ENCODE assay signal across 12 cellular contexts in genomic region chr12:121807656-121808347, GRCh38. TPM values are rescaled to one million over a fixed set of nuclear protein-coding genes. Genes with fewer than 3 reads are reported as not detected.
DNase-seq lines count a peak whose midpoint lies in the region; ATAC-seq and TF ChIP-seq lines count a peak whose summit lies in the region.
"Had no signal": no experiment of that assay in that cellular context is flagged by ENCODE, and none has a peak within 500 bp of the region (broad histone marks: within the 10 kb centered on the region; RNA-seq: fewer than 3 reads in every experiment).

No MANE protein-coding gene starts in this region.

- intact Hi-C loops in stomach (cut with DNase I; ENCODE audit: low total_unique reads), result no loop called here
- intact Hi-C loops in activated T-helper 2 cell treated with anti-CD3 and anti-CD28 coated beads, Interferon-gamma antibody, Interleukin-2, Interleukin-4, amounts not matched to agents 10 μg/mL and 5 μg/mL and 100 μg/mL, durations not matched to agents 14 hours and 24 hours and 36 hours (cut with micrococcal nuclease), result loop anchor here (10.0 kb wide), 2 partner anchors 343 to 697 kb away; partner anchors contain the start of gene ZCCHC8

- 0 out of 2 replicates have a peak overlapping the region, but pooled peaks have one; percentile 98 for H3K4me2 ChIP-seq in GM23338

- H3K4me3 Mint-ChIP-seq in GM23338 (peak overlapping the region; percentile 89; the same call in 2 of the 3 replicates), nephron (peak overlapping the region; percentile 30 to 98 (median 98))
- H3K4me3 Mint-ChIP-seq in activated T-helper 17 cell treated with anti-CD3 and anti-CD28 coated beads, Interleukin-2, amount 50 U/mL, for 72 hours, result peak overlapping the region; percentile 89
- H3K4me3 Mint-ChIP-seq in activated T-helper 2 cell treated with anti-CD3 and anti-CD28 coated beads, Interferon-gamma antibody, Interleukin-2, Interleukin-4, amounts not matched to agents 10 μg/mL and 5 μg/mL and 100 μg/mL, durations not matched to agents 14 hours and 24 hours and 36 hours (ENCODE audit: low read depth), result no peak overlapping the region

- H3K36me3 Mint-ChIP-seq in GM23338 (ENCODE audit: low read depth) (peaks cover 42% of the 10 kb centered on the region), nephron (ENCODE audit: low read depth) (peaks cover 22% of the 10 kb centered on the region)
- H3K36me3 Mint-ChIP-seq in activated T-helper 17 cell treated with anti-CD3 and anti-CD28 coated beads, Interleukin-2, amount 50 U/mL, for 72 hours (ENCODE audit: low read depth), result peaks cover 70% of the 10 kb centered on the region
- H3K36me3 Mint-ChIP-seq in activated T-helper 2 cell treated with anti-CD3 and anti-CD28 coated beads, Interferon-gamma antibody, Interleukin-2, Interleukin-4, amounts not matched to agents 10 μg/mL and 5 μg/mL and 100 μg/mL, durations not matched to agents 14 hours and 24 hours and 36 hours (ENCODE audit: low read depth), result peaks cover 55% of the 10 kb centered on the region

- H3K9me3 ChIP-seq in stomach, result no peaks in the 10 kb centered on the region

- peak overlapping the region; percentile 100 for H3K27ac ChIP-seq in 22Rv1
- no peak overlapping the region for H3K27ac ChIP-seq in GM23338 (ENCODE audit: low read depth)
- peak overlapping the region in 1 of 5 donors; percentile 2 for H3K27ac ChIP-seq in stomach

- H3K4me3 ChIP-seq in GM23338, result 0 out of 2 replicates have a peak overlapping the region, but pooled peaks have one; percentile 86
- no peak overlapping the region for H3K4me3 ChIP-seq in stomach

- no peaks in the 10 kb centered on the region for H3K9me2 ChIP-seq in GM23338 (ENCODE audit: insufficient read depth)

- H3K27me3 ChIP-seq in GM23338 (ENCODE audit: insufficient read depth), result no peaks in the 10 kb centered on the region
- H3K27me3 ChIP-seq in stomach, result no peaks in the 10 kb centered on the region

- no peak overlapping the region for H2AFZ ChIP-seq in GM23338

- peaks cover 58% of the 10 kb centered on the region for H3K79me2 ChIP-seq in GM23338 (replicated peaks; ENCODE audit: insufficient read depth)

- ATAC-seq in GM23338 (no peak), GM21447 (IDR thresholded peaks at IDR 0.05; ENCODE audit: unreplicated experiment) (no peak), HG03135 (IDR thresholded peaks at IDR 0.05; ENCODE audit: unreplicated experiment) (no peak)
- ATAC-seq in activated T-helper 17 cell treated with anti-CD3 and anti-CD28 coated beads, Interleukin-2, amount 50 U/mL, for 72 hours (replicated peaks), result no peak

- peaks cover 24% of the 10 kb centered on the region for H3K27me3 Mint-ChIP-seq in GM23338 (ENCODE audit: insufficient read depth, low read depth, poor library complexity)
- no peaks in the 10 kb centered on the region for H3K27me3 Mint-ChIP-seq in activated T-helper 17 cell treated with anti-CD3 and anti-CD28 coated beads, Interleukin-2, amount 50 U/mL, for 72 hours
- H3K27me3 Mint-ChIP-seq in nephron (ENCODE audit: low read depth), result no peaks in the 10 kb centered on the region
- H3K27me3 Mint-ChIP-seq in activated T-helper 2 cell treated with anti-CD3 and anti-CD28 coated beads, Interferon-gamma antibody, Interleukin-2, Interleukin-4, amounts not matched to agents 10 μg/mL and 5 μg/mL and 100 μg/mL, durations not matched to agents 14 hours and 24 hours and 36 hours (ENCODE audit: low read depth), result no peaks in the 10 kb centered on the region

- TF ChIP-seq EP300 in stomach (IDR thresholded peaks at IDR 0.05), result no peak

- no peaks in the 10 kb centered on the region for H3K36me3 ChIP-seq in GM23338 (ENCODE audit: insufficient read depth)
- peaks cover 32 to 42% (median 36%) of the 10 kb centered on the region in 4 donors for H3K36me3 ChIP-seq in stomach

- DNase-seq in GM23338 (ENCODE audit: low spot score), result no peak
- DNase-seq in stomach, result no peak
- no peak for DNase-seq in activated T-helper 2 cell treated with anti-CD3 and anti-CD28 coated beads, Interferon-gamma antibody, Interleukin-2, Interleukin-4, amounts not matched to agents 10 μg/mL and 5 μg/mL and 100 μg/mL, durations not matched to agents 14 hours and 24 hours and 36 hours (ENCODE audit: low spot score)
- DNase-seq: activated CD4-positive, CD25-positive, alpha-beta regulatory T cell treated with anti-CD3 and anti-CD28 coated beads, Interleukin-2, amount 50 U/mL, for 72 hours; activated effector memory CD4-positive, alpha-beta T cell treated with anti-CD3 and anti-CD28 coated beads, Interleukin-2, amount 50 U/mL, for 16 hours; hypothalamus; nucleus accumbens had no signal

- H3K9me3 Mint-ChIP-seq in GM23338 (no peaks in the 10 kb centered on the region; the same call in 2 of the 3 replicates), nephron (no peaks in the 10 kb centered on the region)
- H3K9me3 Mint-ChIP-seq in activated T-helper 17 cell treated with anti-CD3 and anti-CD28 coated beads, Interleukin-2, amount 50 U/mL, for 72 hours, result no peaks in the 10 kb centered on the region
- no peaks in the 10 kb centered on the region for H3K9me3 Mint-ChIP-seq in activated T-helper 2 cell treated with anti-CD3 and anti-CD28 coated beads, Interferon-gamma antibody, Interleukin-2, Interleukin-4, amounts not matched to agents 10 μg/mL and 5 μg/mL and 100 μg/mL, durations not matched to agents 14 hours and 24 hours and 36 hours

- 76 to 79% (median 76%) methylated on average over 14 of the region's 14 CpGs for WGBS in stomach, 5 donors

- H3K27ac Mint-ChIP-seq in GM23338 (no peak overlapping the region), nephron (no peak overlapping the region)
- H3K27ac Mint-ChIP-seq in activated T-helper 17 cell treated with anti-CD3 and anti-CD28 coated beads, Interleukin-2, amount 50 U/mL, for 72 hours, result no peak overlapping the region
- no peak overlapping the region for H3K27ac Mint-ChIP-seq in activated T-helper 2 cell treated with anti-CD3 and anti-CD28 coated beads, Interferon-gamma antibody, Interleukin-2, Interleukin-4, amounts not matched to agents 10 μg/mL and 5 μg/mL and 100 μg/mL, durations not matched to agents 14 hours and 24 hours and 36 hours

- peaks cover 4% of the 10 kb centered on the region for H3F3A ChIP-seq in GM23338 (replicated peaks; ENCODE audit: low read depth)

- no peak for TF ChIP-seq POLR2A in stomach (IDR thresholded peaks at IDR 0.05)

- TF ChIP-seq CTCF in 22Rv1 (IDR thresholded peaks at IDR 0.05), result no peak
- TF ChIP-seq CTCF in GM23338 (conservative IDR thresholded peaks at IDR 0.05; ENCODE audit: low read depth in 2 of 2), result no peak
- no peak for TF ChIP-seq CTCF in nephron (IDR thresholded peaks at IDR 0.05; ENCODE audit: unreplicated experiment in 3 of 3)
- no peak for TF ChIP-seq CTCF in stomach (IDR thresholded peaks at IDR 0.05)

- peaks cover 34% of the 10 kb centered on the region for H3K4me1 ChIP-seq in GM23338 (ENCODE audit: insufficient read depth)
- peaks cover 47 to 71% (median 67%) of the 10 kb centered on the region in 4 donors for H3K4me1 ChIP-seq in stomach

- peaks cover 6% of the 10 kb centered on the region; the same call in 1 of the 2 replicates for H4K20me1 ChIP-seq in GM23338 (replicated peaks; ENCODE audit: insufficient read depth)

- H3K4me1 Mint-ChIP-seq in GM23338, result peaks cover 36% of the 10 kb centered on the region
- peaks cover 16% of the 10 kb centered on the region for H3K4me1 Mint-ChIP-seq in activated T-helper 17 cell treated with anti-CD3 and anti-CD28 coated beads, Interleukin-2, amount 50 U/mL, for 72 hours
- H3K4me1 Mint-ChIP-seq in nephron, result peaks cover 31% of the 10 kb centered on the region
- H3K4me1 Mint-ChIP-seq in activated T-helper 2 cell treated with anti-CD3 and anti-CD28 coated beads, Interferon-gamma antibody, Interleukin-2, Interleukin-4, amounts not matched to agents 10 μg/mL and 5 μg/mL and 100 μg/mL, durations not matched to agents 14 hours and 24 hours and 36 hours (ENCODE audit: low read depth), result peaks cover 29% of the 10 kb centered on the region

RNA-seq across cellular contexts. Expression of gene SETD1B, which starts 4.0 kb away (rescaled TPM):
- 8.7 and 8.9 TPM in 2 replicates for total RNA-seq in GM23338 (2014; rRNA removed; shearing (Covaris generic))
- polyA plus RNA-seq in GM23338 (2016; fragmentation: Nextera tagmentation; extraction: Ambion mirVana) (3.1 and 3.4 TPM in 2 replicates), stomach (1 to 10 TPM; 3.2 to 5.4 (median 5.3) TPM)
- total RNA-seq in activated T-helper 17 cell treated with anti-CD3 and anti-CD28 coated beads, Interleukin-2, amount 50 U/mL, for 72 hours, result 10 to 100 TPM; 14.7 to 23.4 TPM
- total RNA-seq in stomach, result 10 to 100 TPM in 3 of 5 donors, 1 to 10 TPM in 2; 7.2 to 27.5 (median 11.7) TPM
- total RNA-seq in activated T-helper 2 cell treated with anti-CD3 and anti-CD28 coated beads, Interferon-gamma antibody, Interleukin-2, Interleukin-4, amounts not matched to agents 10 μg/mL and 5 μg/mL and 100 μg/mL, durations not matched to agents 14 hours and 24 hours and 36 hours, result 23.3 and 24.0 TPM in 2 replicates

RNA-seq across cellular contexts. Expression of gene RHOF, which starts 14.3 kb away (rescaled TPM):
- total RNA-seq in GM23338 (2014; rRNA removed; shearing (Covaris generic)), result 31.9 and 53.4 TPM in 2 replicates
- 8.7 and 10.5 TPM in 2 replicates for polyA plus RNA-seq in GM23338 (2016; fragmentation: Nextera tagmentation; extraction: Ambion mirVana)
- 100 to 1,000 TPM; 103 to 123 TPM for total RNA-seq in activated T-helper 17 cell treated with anti-CD3 and anti-CD28 coated beads, Interleukin-2, amount 50 U/mL, for 72 hours
- total RNA-seq in stomach, result 100 to 1,000 TPM in 1 of 5 donors, 10 to 100 TPM in 3, 1 to 10 TPM in 1; 8.0 to 105 (median 29.5) TPM
- polyA plus RNA-seq in stomach, result 10 to 100 TPM in 2 of 3 donors, 1 to 10 TPM in 1; 3.2 to 36.4 (median 13.6) TPM
- total RNA-seq in activated T-helper 2 cell treated with anti-CD3 and anti-CD28 coated beads, Interferon-gamma antibody, Interleukin-2, Interleukin-4, amounts not matched to agents 10 μg/mL and 5 μg/mL and 100 μg/mL, durations not matched to agents 14 hours and 24 hours and 36 hours, result 115 and 119 TPM in 2 replicates

RNA-seq across cellular contexts. Expression of gene HPD, which starts 50.9 kb away (rescaled TPM):
- not detected in 2 replicates for total RNA-seq in GM23338 (2014; rRNA removed; shearing (Covaris generic))
- 0.21 TPM in 1 of 2 replicates, not detected in the other for polyA plus RNA-seq in GM23338 (2016; fragmentation: Nextera tagmentation; extraction: Ambion mirVana)
- total RNA-seq in activated T-helper 17 cell treated with anti-CD3 and anti-CD28 coated beads, Interleukin-2, amount 50 U/mL, for 72 hours, result not detected
- total RNA-seq in stomach, result under 1 TPM in 1 of 5 donors, not detected in 4; 0.73 TPM
- polyA plus RNA-seq in stomach, result 1 to 10 TPM in 1 of 3 donors, under 1 TPM in 1, not detected in 1; 0.40 to 3.1 TPM
- total RNA-seq in activated T-helper 2 cell treated with anti-CD3 and anti-CD28 coated beads, Interferon-gamma antibody, Interleukin-2, Interleukin-4, amounts not matched to agents 10 μg/mL and 5 μg/mL and 100 μg/mL, durations not matched to agents 14 hours and 24 hours and 36 hours, result not detected in 2 replicates
